In genomic region chr16:72985148-72985882, GRCh38 we compare ENCODE assay signal across 10 cellular contexts.
DNase-seq lines count a peak whose midpoint lies in the region; ATAC-seq and TF ChIP-seq lines count a peak whose summit lies in the region.
"Had no signal": no experiment of that assay in that cellular context is flagged by ENCODE, and none has a peak within 500 bp of the region (broad histone marks: within the 10 kb centered on the region; RNA-seq: fewer than 3 reads in every experiment).

No MANE protein-coding gene starts in this region.

- H3K27me3 ChIP-seq in endodermal cell (ENCODE audit: control insufficient read depth, insufficient read depth, low read length, poor library complexity, severe bottlenecking) (no peaks in the 10 kb centered on the region), thymus (ENCODE audit: control insufficient read depth, insufficient read depth) (no peaks in the 10 kb centered on the region), Karpas-422 (ENCODE audit: low read length) (no peaks in the 10 kb centered on the region)

- no peaks in the 10 kb centered on the region for H3K36me3 ChIP-seq in endodermal cell (ENCODE audit: control insufficient read depth, insufficient read depth, low read length)
- no peaks in the 10 kb centered on the region for H3K36me3 ChIP-seq in thymus (ENCODE audit: control insufficient read depth, insufficient read depth)
- no peaks in the 10 kb centered on the region for H3K36me3 ChIP-seq in Karpas-422 (ENCODE audit: insufficient read depth, low read length)

- no peak overlapping the region for H3K27ac ChIP-seq in endodermal cell (ENCODE audit: low read depth, low read length)
- peak overlapping the region; percentile 53 for H3K27ac ChIP-seq in thymus (ENCODE audit: low read depth)
- no peak overlapping the region for H3K27ac ChIP-seq in Karpas-422 (ENCODE audit: low read length)

- 86 to 88% methylated on average over 8 to 11 of the region's 11 CpGs for WGBS in endodermal cell (ENCODE audit: insufficient coverage in 1 of 2, insufficient read length in 1 of 2), 2 experiments
- 94% methylated on average over 11 of the region's 11 CpGs for WGBS in thymus

- no peaks in the 10 kb centered on the region for H3K9me2 ChIP-seq in Karpas-422 (replicated peaks; ENCODE audit: insufficient read depth, low read length)

- no peak overlapping the region for H3K4me2 ChIP-seq in Karpas-422 (ENCODE audit: low read depth, low read length, poor library complexity, severe bottlenecking)

- H3K9me3 ChIP-seq in endodermal cell (ENCODE audit: control insufficient read depth, low read length), result no peaks in the 10 kb centered on the region
- no peaks in the 10 kb centered on the region for H3K9me3 ChIP-seq in thymus (ENCODE audit: control insufficient read depth)
- no peaks in the 10 kb centered on the region for H3K9me3 ChIP-seq in Karpas-422 (ENCODE audit: low read length)

- H3K36me3 Mint-ChIP-seq in endodermal cell (ENCODE audit: low read depth), result no peaks in the 10 kb centered on the region
- H3K36me3 Mint-ChIP-seq in mesothelial cell of epicardium, result no peaks in the 10 kb centered on the region

- no peak overlapping the region for H2AFZ ChIP-seq in Karpas-422 (ENCODE audit: low read length)

- peaks cover 2% of the 10 kb centered on the region for H3K27me3 Mint-ChIP-seq in endodermal cell (ENCODE audit: insufficient read depth)
- H3K27me3 Mint-ChIP-seq in mesothelial cell of epicardium (ENCODE audit: low read depth), result no peaks in the 10 kb centered on the region
- H3K27me3 Mint-ChIP-seq: effector memory CD8-positive, alpha-beta T cell had no signal

- H3K4me3 Mint-ChIP-seq in endodermal cell (no peak overlapping the region), mesothelial cell of epicardium (no peak overlapping the region)
- H3K4me3 Mint-ChIP-seq: effector memory CD8-positive, alpha-beta T cell had no signal

- no peaks in the 10 kb centered on the region for H4K20me1 ChIP-seq in Karpas-422 (ENCODE audit: insufficient read depth, low read depth, low read length)

- H3K9me3 Mint-ChIP-seq in endodermal cell (no peaks in the 10 kb centered on the region), mesothelial cell of epicardium (no peaks in the 10 kb centered on the region)

- DNase-seq in NCI-H446 treated with DMSO at 0.1 percent for 48 hours (lab: John Stamatoyannopoulos, UW), result peak; percentile 38
- DNase-seq in endodermal cell, result peak; percentile 34
- DNase-seq in mesothelial cell of epicardium (ENCODE audit: low spot score in 2 of 2, unreplicated experiment in 2 of 2), result no peak
- DNase-seq in activated CD4-positive, CD25-positive, alpha-beta regulatory T cell treated with anti-CD3 and anti-CD28 coated beads, Interleukin-2, amount 50 U/mL, for 72 hours, result no peak
- no peak for DNase-seq in Karpas-422
- DNase-seq: activated T-cell treated with anti-CD3 and anti-CD28 coated beads for 4 hours; effector memory CD8-positive, alpha-beta T cell; NCI-H1436 treated with DMSO at 0.1 percent for 48 hours had no signal

- no peak overlapping the region for H3K9ac ChIP-seq in endodermal cell (ENCODE audit: extremely low read depth, low read length, poor library complexity, severe bottlenecking)
- no peak overlapping the region for H3K9ac ChIP-seq in Karpas-422 (ENCODE audit: low read length)

- H3K27ac Mint-ChIP-seq in endodermal cell, result no peak overlapping the region
- H3K27ac Mint-ChIP-seq in mesothelial cell of epicardium, result peak overlapping the region; percentile 88
- H3K27ac Mint-ChIP-seq: effector memory CD8-positive, alpha-beta T cell had no signal

- TF ChIP-seq CTCF in endodermal cell (conservative IDR thresholded peaks at IDR 0.05) (no peak), mesothelial cell of epicardium (IDR thresholded peaks at IDR 0.05; ENCODE audit: unreplicated experiment) (no peak)

- ATAC-seq in GM21423 (IDR thresholded peaks at IDR 0.05; ENCODE audit: unreplicated experiment), result no peak
- ATAC-seq: effector memory CD8-positive, alpha-beta T cell had no signal

- H3K4me3 ChIP-seq in endodermal cell (ENCODE audit: low read length) (no peak overlapping the region), thymus (ENCODE audit: low read length) (no peak overlapping the region), Karpas-422 (ENCODE audit: low read length) (no peak overlapping the region)

- H3K79me2 ChIP-seq in Karpas-422 (ENCODE audit: low read length), result no peaks in the 10 kb centered on the region

- H3K4me1 Mint-ChIP-seq in endodermal cell, result peaks cover 11% of the 10 kb centered on the region
- H3K4me1 Mint-ChIP-seq in mesothelial cell of epicardium, result peaks cover 44% of the 10 kb centered on the region

- H3K4me1 ChIP-seq in endodermal cell (ENCODE audit: control insufficient read depth, insufficient read depth, low read length) (peaks cover 7% of the 10 kb centered on the region), thymus (ENCODE audit: control insufficient read depth, insufficient read depth, low read length) (no peaks in the 10 kb centered on the region), Karpas-422 (ENCODE audit: low read length) (no peaks in the 10 kb centered on the region)

Comparison
In these comparisons a context has a peak if more than half of its experiments do, and no peak if none do; other contexts are left out.
1. DNase-seq: peak in NCI-H446 treated with DMSO at 0.1 percent for 48 hours (single experiment) and endodermal cell (single experiment); none in mesothelial cell of epicardium (0 of 2), activated CD4-positive, CD25-positive, alpha-beta regulatory T cell treated with anti-CD3 and anti-CD28 coated beads, Interleukin-2, amount 50 U/mL, for 72 hours (single experiment) and Karpas-422 (single experiment).